Comparison of ENCODE assay signal across 21 cellular contexts in the genomic region with DNA sequence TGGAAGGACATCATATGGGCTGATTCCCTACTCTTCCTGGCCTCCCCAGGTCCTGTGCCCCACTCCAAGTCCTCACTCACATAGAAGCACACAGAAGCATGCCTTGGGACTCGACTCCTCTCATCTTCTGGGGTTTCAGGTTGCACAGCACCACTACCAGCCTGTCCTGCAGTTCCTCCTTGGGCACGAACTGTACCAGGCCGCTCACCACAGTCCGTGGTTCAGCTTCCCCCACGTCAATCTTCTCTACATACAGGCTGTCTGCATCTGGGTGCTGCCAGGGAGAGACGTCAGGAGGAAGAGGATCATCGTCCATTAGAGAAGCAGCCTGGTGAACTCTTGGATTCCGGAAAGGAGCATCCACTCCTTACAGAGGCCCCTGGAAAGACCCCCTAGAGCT.
"Had no signal": no experiment of that assay in that cellular context is flagged by ENCODE, and none has a peak within 500 bp of the region (broad histone marks: within the 10 kb centered on the region; RNA-seq: fewer than 3 reads in every experiment).

No MANE protein-coding gene starts in this region.

- H3K4me3 ChIP-seq: breast epithelium, left lung, prostate gland, right lobe of liver, smooth muscle cell, suprapubic skin had no signal

- H3K4me2 ChIP-seq: smooth muscle cell had no signal

- H3K27ac Mint-ChIP-seq: activated CD8-positive, alpha-beta memory T cell treated with anti-CD3 and anti-CD28 coated beads, Interleukin-2, amount 10 ng/mL, durations not matched to agents 7 days and 5 days; dendritic cell treated with granulocyte-macrophage colony-stimulating factor and Interleukin-4, amounts not matched to agents 40 ng/mL and 50 ng/mL, for 4 days; T-helper 2 cell treated with Interferon-gamma antibody and Interleukin-4, amounts not matched to agents 5 μg/mL and 100 μg/mL, for 36 hours had no signal

- H3K27me3 Mint-ChIP-seq: activated CD8-positive, alpha-beta memory T cell treated with anti-CD3 and anti-CD28 coated beads, Interleukin-2, amount 10 ng/mL, durations not matched to agents 7 days and 5 days; activated naive CD8-positive, alpha-beta T cell treated with anti-CD3 and anti-CD28 coated beads, Interleukin-2, amount 10 ng/mL, durations not matched to agents 7 days and 5 days; dendritic cell treated with granulocyte-macrophage colony-stimulating factor and Interleukin-4, amounts not matched to agents 40 ng/mL and 50 ng/mL, for 4 days; effector memory CD8-positive, alpha-beta T cell had no signal

- ATAC-seq: activated CD8-positive, alpha-beta memory T cell treated with anti-CD3 and anti-CD28 coated beads, Interleukin-2, amount 10 ng/mL, durations not matched to agents 7 days and 5 days; effector memory CD8-positive, alpha-beta T cell; left lung; stimulated activated naive CD8-positive, alpha-beta T cell treated with anti-CD3 and anti-CD28 coated beads, Interleukin-15, Interleukin-2, amounts not matched to agents 100 U/mL and 50 U/mL, for 24 hours had no signal

- H3K36me3 ChIP-seq: breast epithelium had no signal

- H3K27ac ChIP-seq: breast epithelium, left lung, prostate gland, right lobe of liver, suprapubic skin had no signal

- DNase-seq: activated CD4-positive, alpha-beta T cell treated with anti-CD3 and anti-CD28 coated beads, Interleukin-2, amount 50 U/mL, for 4 hours; activated CD4-positive, CD25-positive, alpha-beta regulatory T cell; activated CD8-positive, alpha-beta memory T cell treated with anti-CD3 and anti-CD28 coated beads, Interleukin-2, amount 10 ng/mL, durations not matched to agents 7 days and 5 days; activated effector memory CD4-positive, alpha-beta T cell treated with Interleukin-2 at 50 U/mL for 16 hours; activated naive CD8-positive, alpha-beta T cell treated with anti-CD3 and anti-CD28 coated beads, Interleukin-2, amount 10 ng/mL, durations not matched to agents 7 days and 5 days; activated T-cell treated with anti-CD3 and anti-CD28 coated beads, Interleukin-2, amount 50 U/mL, for 1 hour; aorta; cerebellar nuclear complex; effector memory CD8-positive, alpha-beta T cell; islet precursor cell; left lung; right lobe of liver; stimulated activated CD4-positive, alpha-beta T cell treated with anti-CD3 and anti-CD28 coated beads, Interleukin-4, amount 100 ng/mL, for 4 hours; stimulated activated CD8-positive, alpha-beta memory T cell treated with anti-CD3 and anti-CD28 coated beads, Interleukin-4, amount 100 ng/mL, for 48 hours; stimulated activated naive CD8-positive, alpha-beta T cell treated with anti-CD3 and anti-CD28 coated beads, Interleukin-15, Interleukin-2, amounts not matched to agents 100 U/mL and 50 U/mL, for 24 hours had no signal

- H3K27me3 ChIP-seq: breast epithelium, left lung, right lobe of liver, suprapubic skin had no signal

- H3K9me3 ChIP-seq: breast epithelium, left lung, prostate gland, right lobe of liver, suprapubic skin had no signal

- H3K4me3 Mint-ChIP-seq: activated CD8-positive, alpha-beta memory T cell treated with anti-CD3 and anti-CD28 coated beads, Interleukin-2, amount 10 ng/mL, durations not matched to agents 7 days and 5 days; activated naive CD8-positive, alpha-beta T cell treated with anti-CD3 and anti-CD28 coated beads, Interleukin-2, amount 10 ng/mL, durations not matched to agents 7 days and 5 days; dendritic cell treated with granulocyte-macrophage colony-stimulating factor and Interleukin-4, amounts not matched to agents 40 ng/mL and 50 ng/mL, for 4 days; effector memory CD8-positive, alpha-beta T cell; T-helper 2 cell treated with Interferon-gamma antibody and Interleukin-4, amounts not matched to agents 5 μg/mL and 100 μg/mL, for 36 hours had no signal

- H3K4me1 ChIP-seq: prostate gland, right lobe of liver had no signal

- H3K9me3 Mint-ChIP-seq: activated naive CD8-positive, alpha-beta T cell treated with anti-CD3 and anti-CD28 coated beads, Interleukin-2, amount 10 ng/mL, durations not matched to agents 7 days and 5 days; dendritic cell treated with granulocyte-macrophage colony-stimulating factor and Interleukin-4, amounts not matched to agents 40 ng/mL and 50 ng/mL, for 4 days; effector memory CD8-positive, alpha-beta T cell; T-helper 2 cell treated with Interferon-gamma antibody and Interleukin-4, amounts not matched to agents 5 μg/mL and 100 μg/mL, for 36 hours had no signal
